Comparison of ENCODE assay signal across 1 cellular context in the genomic region with DNA sequence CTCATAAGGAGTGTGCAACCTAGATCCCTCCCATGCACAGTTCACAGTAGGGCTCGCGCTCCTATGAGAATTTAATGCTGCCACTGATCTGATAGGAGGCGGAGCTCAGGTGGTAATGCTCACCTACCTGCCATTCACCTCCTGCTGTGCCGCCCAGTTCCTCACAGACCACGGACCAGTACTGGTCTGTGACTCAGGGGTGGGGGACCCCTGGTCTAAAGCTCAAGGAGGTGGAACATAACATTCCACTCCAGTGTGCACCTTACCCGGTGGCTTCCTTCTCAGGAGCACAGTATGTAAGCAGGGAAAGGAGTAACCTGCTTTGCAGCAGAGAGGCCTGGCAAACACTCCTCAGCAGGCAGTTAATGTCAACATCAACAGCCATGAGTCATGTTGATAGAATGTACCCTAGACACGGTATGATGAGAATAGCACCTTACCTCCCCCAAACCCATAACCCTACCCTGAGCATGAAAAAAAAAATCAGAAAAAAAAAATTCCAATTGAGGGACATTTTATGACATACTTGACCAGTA.
TF ChIP-seq lines count a peak whose summit lies in the region.

No MANE protein-coding gene starts in this region.

TF ChIP-seq in HepG2, 621 proteins besides CTCF, POLR2A, EP300 and RAD21 (continued from another document):
- TF ChIP-seq, protein P1, sequence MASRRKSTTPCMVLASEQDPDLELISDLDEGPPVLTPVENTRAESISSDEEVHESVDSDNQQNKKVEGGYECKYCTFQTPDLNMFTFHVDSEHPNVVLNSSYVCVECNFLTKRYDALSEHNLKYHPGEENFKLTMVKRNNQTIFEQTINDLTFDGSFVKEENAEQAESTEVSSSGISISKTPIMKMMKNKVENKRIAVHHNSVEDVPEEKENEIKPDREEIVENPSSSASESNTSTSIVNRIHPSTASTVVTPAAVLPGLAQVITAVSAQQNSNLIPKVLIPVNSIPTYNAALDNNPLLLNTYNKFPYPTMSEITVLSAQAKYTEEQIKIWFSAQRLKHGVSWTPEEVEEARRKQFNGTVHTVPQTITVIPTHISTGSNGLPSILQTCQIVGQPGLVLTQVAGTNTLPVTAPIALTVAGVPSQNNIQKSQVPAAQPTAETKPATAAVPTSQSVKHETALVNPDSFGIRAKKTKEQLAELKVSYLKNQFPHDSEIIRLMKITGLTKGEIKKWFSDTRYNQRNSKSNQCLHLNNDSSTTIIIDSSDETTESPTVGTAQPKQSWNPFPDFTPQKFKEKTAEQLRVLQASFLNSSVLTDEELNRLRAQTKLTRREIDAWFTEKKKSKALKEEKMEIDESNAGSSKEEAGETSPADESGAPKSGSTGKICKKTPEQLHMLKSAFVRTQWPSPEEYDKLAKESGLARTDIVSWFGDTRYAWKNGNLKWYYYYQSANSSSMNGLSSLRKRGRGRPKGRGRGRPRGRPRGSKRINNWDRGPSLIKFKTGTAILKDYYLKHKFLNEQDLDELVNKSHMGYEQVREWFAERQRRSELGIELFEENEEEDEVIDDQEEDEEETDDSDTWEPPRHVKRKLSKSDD (CRISPR knock-in tag; IDR thresholded peaks at IDR 0.05; ENCODE audit: low read depth) = no peak
- peak; percentile 19; the same call in 1 of the 2 replicates for TF ChIP-seq FOXA3 (CRISPR knock-in tag; IDR thresholded peaks at IDR 0.05)
- TF ChIP-seq, protein P2, sequence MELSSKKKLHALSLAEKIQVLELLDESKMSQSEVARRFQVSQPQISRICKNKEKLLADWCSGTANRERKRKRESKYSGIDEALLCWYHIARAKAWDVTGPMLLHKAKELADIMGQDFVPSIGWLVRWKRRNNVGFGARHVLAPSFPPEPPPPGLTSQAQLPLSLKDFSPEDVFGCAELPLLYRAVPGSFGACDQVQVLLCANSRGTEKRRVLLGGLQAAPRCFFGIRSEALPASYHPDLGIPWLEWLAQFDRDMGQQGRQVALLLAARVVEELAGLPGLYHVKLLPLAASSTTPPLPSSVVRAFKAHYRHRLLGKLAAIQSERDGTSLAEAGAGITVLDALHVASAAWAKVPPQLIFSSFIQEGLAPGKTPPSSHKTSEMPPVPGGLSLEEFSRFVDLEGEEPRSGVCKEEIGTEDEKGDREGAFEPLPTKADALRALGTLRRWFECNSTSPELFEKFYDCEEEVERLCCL (CRISPR knock-in tag; IDR thresholded peaks at IDR 0.05; ENCODE audit: borderline replicate concordance) = no peak
- TF ChIP-seq FOSL2 (CRISPR knock-in tag; IDR thresholded peaks at IDR 0.05) = peak; percentile 77
- no peak for TF ChIP-seq RXRA (CRISPR knock-in tag; IDR thresholded peaks at IDR 0.05)
- TF ChIP-seq ZNF282 (IDR thresholded peaks at IDR 0.05; ENCODE audit: partially characterized antibody) = no peak
